In the genomic region with DNA sequence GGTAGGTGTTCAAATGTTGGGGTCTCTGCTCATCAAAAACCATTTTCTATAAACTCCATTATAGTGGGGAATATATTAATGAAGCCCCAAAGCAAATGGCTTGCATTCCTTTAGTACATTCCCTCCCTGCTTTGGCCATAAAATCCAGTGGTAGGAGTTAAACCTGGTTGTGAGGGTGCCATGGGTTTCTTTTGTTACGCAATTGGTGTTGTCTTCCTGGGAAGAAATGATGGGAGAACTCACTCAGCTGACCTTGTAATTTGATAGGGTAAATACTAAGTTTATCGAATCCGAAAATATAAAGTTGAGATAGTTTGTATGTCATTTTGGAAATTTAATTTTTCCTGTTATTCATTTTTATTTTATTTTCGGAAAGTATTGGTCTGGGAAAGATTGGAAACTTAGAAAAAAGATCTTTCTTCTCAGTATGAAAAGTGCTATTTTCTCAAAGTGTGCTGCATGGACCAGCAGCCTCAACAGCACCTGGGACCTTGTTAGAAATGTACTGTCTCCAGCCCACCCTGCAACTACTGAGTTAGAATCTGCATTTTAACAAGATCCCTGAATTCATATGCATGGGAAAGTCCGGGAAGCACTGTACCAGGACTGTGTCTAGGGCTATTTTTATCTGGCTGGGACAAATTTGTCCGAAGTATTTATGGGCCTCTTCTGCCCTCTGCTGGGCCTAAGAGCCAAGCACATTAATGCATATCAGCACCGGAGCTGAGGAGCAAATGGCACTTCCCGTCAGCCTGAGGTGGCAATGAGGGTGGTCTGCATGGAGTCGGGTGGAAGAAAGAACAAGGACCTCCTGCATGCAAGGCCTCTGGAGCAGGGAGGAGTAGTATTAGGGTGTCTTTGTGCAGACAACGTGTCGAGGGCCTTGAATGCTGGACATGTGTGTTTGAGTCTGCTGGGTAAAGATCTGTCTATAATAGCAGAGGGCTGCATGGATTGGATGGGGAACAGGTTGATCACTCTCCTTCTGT, we compare ENCODE assay signal across 8 cellular contexts. TPM values are rescaled to one million over a fixed set of nuclear protein-coding genes. Genes with fewer than 3 reads are reported as not detected.
DNase-seq lines count a peak whose midpoint lies in the region; ATAC-seq and TF ChIP-seq lines count a peak whose summit lies in the region.

No MANE protein-coding gene starts in this region.

- TF ChIP-seq CTCF in epithelial cell of esophagus (IDR thresholded peaks at IDR 0.05; ENCODE audit: insufficient read depth, low read depth, low read length, missing control alignments) = peak; percentile 85

- no peak overlapping the region for H3K4me3 ChIP-seq in epithelial cell of esophagus (ENCODE audit: low read length)

- peak; percentile 76 for DNase-seq in CD1c-positive myeloid dendritic cell (ENCODE audit: extremely low spot score)
- peak; percentile 48 to 49 for DNase-seq in NOMO-1 (lab: John Stamatoyannopoulos, UW; ENCODE audit: unreplicated experiment in 2 of 2)
- DNase-seq in activated CD8-positive, alpha-beta memory T cell treated with anti-CD3 and anti-CD28 coated beads for 48 hours (ENCODE audit: low read depth in 2 of 3, low spot score in 2 of 3) = peak in 2 of 3 experiments; percentile 14 to 16
- peak; percentile 76 for DNase-seq in epithelial cell of esophagus (ENCODE audit: low read depth)
- peak; percentile 72 for DNase-seq in mucosa of gallbladder (ENCODE audit: low spot score)
- peak; percentile 58 for DNase-seq in stimulated activated CD8-positive, alpha-beta memory T cell treated with anti-CD3 and anti-CD28 coated beads, Interleukin-4, amount 100 ng/mL, for 48 hours

- ATAC-seq in HG03139 (IDR thresholded peaks at IDR 0.05; ENCODE audit: unreplicated experiment) = peak; percentile 52
- no peak for ATAC-seq in GM21360 (IDR thresholded peaks at IDR 0.05; ENCODE audit: unreplicated experiment)

RNA-seq across cellular contexts. Expression of a gene that starts 54.7 kb away (rescaled TPM):
- total RNA-seq in mucosa of gallbladder = 2.8 TPM

Comparison
In these comparisons a context has a peak if more than half of its experiments do, and no peak if none do; other contexts are left out.
1. DNase-seq: peak in every context shown above with its lines; median percentile 76 in CD1c-positive myeloid dendritic cell; 76 in epithelial cell of esophagus; 72 in mucosa of gallbladder; 58 in stimulated activated CD8-positive, alpha-beta memory T cell treated with anti-CD3 and anti-CD28 coated beads, Interleukin-4, amount 100 ng/mL, for 48 hours; 48 in NOMO-1; 15 in activated CD8-positive, alpha-beta memory T cell treated with anti-CD3 and anti-CD28 coated beads for 48 hours.